In the genomic region with DNA sequence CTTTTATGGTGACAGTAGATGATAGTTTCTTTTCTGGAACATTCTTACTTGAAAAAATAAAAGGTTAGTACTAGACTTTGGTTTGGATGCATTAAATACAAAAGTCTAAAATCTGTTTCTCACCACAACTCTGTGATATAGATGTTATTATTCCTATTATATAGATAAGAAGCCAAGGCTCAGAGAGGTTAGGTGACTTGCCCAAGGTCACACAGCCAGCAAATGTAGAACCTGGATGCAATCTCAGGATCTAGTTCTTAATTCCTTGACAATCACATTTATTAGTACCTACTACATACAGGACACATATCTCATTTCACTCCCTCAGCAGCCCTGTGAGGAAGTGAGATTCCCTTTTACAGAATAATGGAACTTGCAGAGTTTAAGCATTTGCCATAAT, we compare ENCODE assay signal across 19 cellular contexts.
"Had no signal": no experiment of that assay in that cellular context is flagged by ENCODE, and none has a peak within 500 bp of the region (broad histone marks: within the 10 kb centered on the region; RNA-seq: fewer than 3 reads in every experiment).

No MANE protein-coding gene starts in this region.

- FAIRE-seq: RCC 7860 had no signal

- H3K27ac ChIP-seq: RWPE1 had no signal

- H3K9ac ChIP-seq: SK-N-SH had no signal

- H3K9me3 ChIP-seq: MG63, SK-N-SH had no signal

- H3K4me2 ChIP-seq: SK-N-SH had no signal

- H3K4me3 ChIP-seq: MG63 had no signal

- H3K36me3 ChIP-seq: MG63 had no signal

- DNase-seq: KBM-7, MG63, NCI-H1092, NCI-H1105 treated with DMSO at 0.1 percent for 48 hours, NCI-H1417 treated with DMSO at 0.1 percent for 48 hours, NCI-H146, NCI-H1694 treated with DMSO at 0.1 percent for 48 hours, NCI-H1930, NCI-H2081, NCI-H2107, NCI-H2227 treated with DMSO at 0.1 percent for 48 hours, NCI-H524, NCI-H69, NCI-H774, SHP77, SK-N-SH, SW 1271 had no signal
